In genomic region chr1:69138172-69138571, GRCh38 we compare ENCODE assay signal across 38 cellular contexts.
"Had no signal": no experiment of that assay in that cellular context is flagged by ENCODE, and none has a peak within 500 bp of the region (broad histone marks: within the 10 kb centered on the region; RNA-seq: fewer than 3 reads in every experiment).

No MANE protein-coding gene starts in this region.

- H2AFZ ChIP-seq: hepatocyte had no signal

- H3K27ac Mint-ChIP-seq: activated CD4-positive, alpha-beta memory T cell treated with anti-CD3 and anti-CD28 coated beads, Interleukin-2, amount 10 ng/mL, durations not matched to agents 7 days and 5 days; activated CD4-positive, alpha-beta T cell treated with anti-CD3 and anti-CD28 coated beads, Interleukin-2, amount 10 ng/mL, durations not matched to agents 7 days and 5 days; activated naive CD4-positive, alpha-beta T cell treated with anti-CD3 and anti-CD28 coated beads for 36 hours; activated naive CD4-positive, alpha-beta T cell treated with anti-CD3 and anti-CD28 coated beads, Interleukin-2, amount 50 U/mL, for 24 hours; activated naive CD8-positive, alpha-beta T cell treated with anti-CD3 and anti-CD28 coated beads for 36 hours; activated naive CD8-positive, alpha-beta T cell treated with anti-CD3 and anti-CD28 coated beads, Interleukin-2, amount 50 U/mL, for 24 hours; activated T-helper 1 cell treated with anti-CD3 and anti-CD28 coated beads, Interleukin-12 subunit alpha, Interleukin-12 subunit beta, Interleukin-2, Interleukin-4 antibody, amounts not matched to agents 30 ng/mL and 10 ng/mL and 1 ng/mL, durations not matched to agents 14 hours and 24 hours and 36 hours; activated T-helper 2 cell treated with anti-CD3 and anti-CD28 coated beads, Interferon-gamma antibody, Interleukin-2, Interleukin-4, amounts not matched to agents 10 μg/mL and 5 μg/mL and 100 μg/mL, durations not matched to agents 14 hours and 24 hours and 36 hours; dendritic cell treated with granulocyte-macrophage colony-stimulating factor and Interleukin-4, amounts not matched to agents 40 ng/mL and 50 ng/mL, for 4 days; effector memory CD8-positive, alpha-beta T cell; T-helper 17 cell; T-helper 2 cell treated with Interferon-gamma antibody and Interleukin-4, amounts not matched to agents 5 μg/mL and 100 μg/mL, for 36 hours had no signal

- H3K27me3 Mint-ChIP-seq: activated CD4-positive, alpha-beta memory T cell treated with anti-CD3 and anti-CD28 coated beads, Interleukin-2, amount 10 ng/mL, durations not matched to agents 7 days and 5 days; activated CD4-positive, alpha-beta T cell treated with anti-CD3 and anti-CD28 coated beads, Interleukin-2, amount 10 ng/mL, durations not matched to agents 7 days and 5 days; activated naive CD4-positive, alpha-beta T cell treated with anti-CD3 and anti-CD28 coated beads, Interleukin-2, amount 50 U/mL, for 24 hours; activated naive CD8-positive, alpha-beta T cell treated with anti-CD3 and anti-CD28 coated beads for 36 hours; activated naive CD8-positive, alpha-beta T cell treated with anti-CD3 and anti-CD28 coated beads, Interleukin-2, amount 50 U/mL, for 24 hours; dendritic cell treated with granulocyte-macrophage colony-stimulating factor and Interleukin-4, amounts not matched to agents 40 ng/mL and 50 ng/mL, for 4 days; effector memory CD8-positive, alpha-beta T cell; T-helper 17 cell had no signal

- H3K4me3 ChIP-seq: adrenal gland, ascending aorta, breast epithelium, cardiac muscle cell, colonic mucosa, esophagus muscularis mucosa, gastroesophageal sphincter, heart right ventricle, hepatocyte had no signal

- H3K27ac ChIP-seq: adrenal gland, ascending aorta, breast epithelium, cardiac muscle cell, colonic mucosa, esophagus muscularis mucosa, foreskin keratinocyte, gastroesophageal sphincter, heart right ventricle, hepatocyte, WERI-Rb-1 had no signal

- H3K4me3 Mint-ChIP-seq: activated CD4-positive, alpha-beta memory T cell treated with anti-CD3 and anti-CD28 coated beads, Interleukin-2, amount 10 ng/mL, durations not matched to agents 7 days and 5 days; activated CD4-positive, alpha-beta T cell treated with anti-CD3 and anti-CD28 coated beads, Interleukin-2, amount 10 ng/mL, durations not matched to agents 7 days and 5 days; activated naive CD4-positive, alpha-beta T cell treated with anti-CD3 and anti-CD28 coated beads for 36 hours; activated naive CD4-positive, alpha-beta T cell treated with anti-CD3 and anti-CD28 coated beads, Interleukin-2, amount 50 U/mL, for 24 hours; activated naive CD8-positive, alpha-beta T cell treated with anti-CD3 and anti-CD28 coated beads for 36 hours; activated naive CD8-positive, alpha-beta T cell treated with anti-CD3 and anti-CD28 coated beads, Interleukin-2, amount 50 U/mL, for 24 hours; activated T-cell treated with anti-CD3 and anti-CD28 coated beads, Interleukin-2, amount 50 U/mL, for 4 hours; activated T-helper 1 cell treated with anti-CD3 and anti-CD28 coated beads, Interleukin-12 subunit alpha, Interleukin-12 subunit beta, Interleukin-2, Interleukin-4 antibody, amounts not matched to agents 30 ng/mL and 10 ng/mL and 1 ng/mL, durations not matched to agents 14 hours and 24 hours and 36 hours; dendritic cell treated with granulocyte-macrophage colony-stimulating factor and Interleukin-4, amounts not matched to agents 40 ng/mL and 50 ng/mL, for 4 days; effector memory CD8-positive, alpha-beta T cell; T-helper 17 cell; T-helper 2 cell treated with Interferon-gamma antibody and Interleukin-4, amounts not matched to agents 5 μg/mL and 100 μg/mL, for 36 hours had no signal

- H3K4me2 ChIP-seq: hepatocyte had no signal

- H3K4me1 Mint-ChIP-seq: activated CD4-positive, alpha-beta memory T cell treated with anti-CD3 and anti-CD28 coated beads, Interleukin-2, amount 10 ng/mL, durations not matched to agents 7 days and 5 days; activated CD4-positive, alpha-beta T cell treated with anti-CD3 and anti-CD28 coated beads, Interleukin-2, amount 10 ng/mL, durations not matched to agents 7 days and 5 days; activated naive CD4-positive, alpha-beta T cell treated with anti-CD3 and anti-CD28 coated beads, Interleukin-2, amount 50 U/mL, for 24 hours; activated naive CD8-positive, alpha-beta T cell treated with anti-CD3 and anti-CD28 coated beads for 36 hours; activated naive CD8-positive, alpha-beta T cell treated with anti-CD3 and anti-CD28 coated beads, Interleukin-2, amount 50 U/mL, for 24 hours; brain; T-helper 17 cell had no signal

- H3K4me1 ChIP-seq: adrenal gland, breast epithelium, colonic mucosa, esophagus muscularis mucosa, foreskin keratinocyte, gastroesophageal sphincter, heart right ventricle had no signal

- ATAC-seq: activated naive CD8-positive, alpha-beta T cell treated with anti-CD3 and anti-CD28 coated beads, Interleukin-2, amount 50 U/mL, for 24 hours; activated T-cell treated with anti-CD3 and anti-CD28 coated beads, Interleukin-2, amount 50 U/mL, for 4 hours; effector memory CD8-positive, alpha-beta T cell; foreskin keratinocyte; gastroesophageal sphincter; T-helper 17 cell had no signal

- H3K9me3 ChIP-seq: adrenal gland, colonic mucosa had no signal

- H3K36me3 ChIP-seq: adrenal gland, ascending aorta, breast epithelium, cardiac muscle cell, colonic mucosa, esophagus muscularis mucosa, gastroesophageal sphincter, heart right ventricle, WERI-Rb-1 had no signal

- H3K27me3 ChIP-seq: adrenal gland, ascending aorta, breast epithelium, cardiac muscle cell, colonic mucosa, esophagus muscularis mucosa, foreskin keratinocyte, gastroesophageal sphincter, heart right ventricle, hepatocyte had no signal

- H3K79me2 ChIP-seq: hepatocyte had no signal

- H3K36me3 Mint-ChIP-seq: activated naive CD8-positive, alpha-beta T cell treated with anti-CD3 and anti-CD28 coated beads for 36 hours; brain had no signal

- DNase-seq: activated CD4-positive, alpha-beta memory T cell treated with anti-CD3 and anti-CD28 coated beads, Interleukin-2, amount 10 ng/mL, durations not matched to agents 7 days and 5 days; activated CD4-positive, alpha-beta T cell treated with anti-CD3 and anti-CD28 coated beads for 1 hour; activated CD4-positive, alpha-beta T cell treated with anti-CD3 and anti-CD28 coated beads for 4 hours; activated CD4-positive, alpha-beta T cell treated with anti-CD3 and anti-CD28 coated beads, Interleukin-2, amount 10 ng/mL, durations not matched to agents 7 days and 5 days; activated CD4-positive, alpha-beta T cell treated with anti-CD3 and anti-CD28 coated beads, Interleukin-2, amount 50 U/mL, for 4 hours; activated CD4-positive, CD25-positive, alpha-beta regulatory T cell; activated CD8-positive, alpha-beta memory T cell treated with anti-CD3 and anti-CD28 coated beads, Interleukin-2, amount 50 U/mL, for 48 hours; activated effector memory CD4-positive, alpha-beta T cell treated with anti-CD3 and anti-CD28 coated beads, Interleukin-2, amount 50 U/mL, for 16 hours; activated naive CD4-positive, alpha-beta T cell treated with anti-CD3 and anti-CD28 coated beads for 36 hours; activated naive CD8-positive, alpha-beta T cell treated with anti-CD3 and anti-CD28 coated beads for 36 hours; activated naive CD8-positive, alpha-beta T cell treated with anti-CD3 and anti-CD28 coated beads, Interleukin-2, amount 50 U/mL, for 24 hours; activated T-cell treated with anti-CD3 and anti-CD28 coated beads for 4 hours; activated T-cell treated with anti-CD3 and anti-CD28 coated beads, Interleukin-2, amount 50 U/mL, for 4 hours; adrenal gland; central memory CD4-positive, alpha-beta T cell; cerebellar nuclear complex; colonic mucosa; effector CD4-positive, alpha-beta T cell; effector memory CD8-positive, alpha-beta T cell; erythroblast; foreskin keratinocyte; heart right ventricle; T-helper 1 cell; T-helper 17 cell; T1000; WERI-Rb-1 had no signal
